In the genomic region with DNA sequence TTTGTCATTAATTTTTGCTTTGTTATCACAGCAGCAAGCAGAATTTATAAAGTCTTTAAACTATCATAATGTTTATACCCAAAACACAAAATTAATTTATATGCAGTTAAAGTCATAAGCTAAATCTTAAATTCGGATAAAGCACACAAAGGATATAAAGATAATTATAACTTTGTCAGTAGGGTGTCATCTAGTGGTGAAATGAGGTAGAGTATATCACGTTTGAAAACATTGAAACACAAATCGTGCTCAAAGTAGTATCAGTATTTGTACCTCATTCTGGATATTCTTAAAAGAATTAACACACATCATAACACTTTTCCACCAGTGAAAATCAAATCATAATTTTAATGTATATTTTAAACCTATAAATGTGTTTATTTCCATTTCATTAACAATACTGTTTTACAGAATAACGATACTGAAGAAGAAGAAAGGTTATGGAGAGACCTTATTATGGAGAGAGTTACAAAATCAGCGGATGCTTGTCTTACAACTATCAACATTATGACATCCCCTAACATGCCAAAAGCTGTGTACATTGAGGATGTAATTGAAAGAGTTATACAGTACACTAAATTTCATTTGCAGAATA, we compare ENCODE assay signal across 8 cellular contexts.
DNase-seq lines count a peak whose midpoint lies in the region; FAIRE-seq and TF ChIP-seq lines count a peak whose summit lies in the region.

No MANE protein-coding gene starts in this region.

- H3K9me3 ChIP-seq in astrocyte (ENCODE audit: insufficient read depth, low read depth, low read length) = no peaks in the 10 kb centered on the region

- H3K27ac Mint-ChIP-seq in astrocyte (ENCODE audit: unreplicated experiment) = no peak overlapping the region

- H3K4me1 ChIP-seq in astrocyte (ENCODE audit: insufficient read depth, low read length) = no peaks in the 10 kb centered on the region

- H2AFZ ChIP-seq in astrocyte (ENCODE audit: low read depth, low read length) = no peak overlapping the region

- no peak overlapping the region for H3K4me2 ChIP-seq in astrocyte (ENCODE audit: low read length)

- DNase-seq in NCI-H1436 (lab: John Stamatoyannopoulos, UW) (peak; percentile 2), NCI-H1436 treated with DMSO at 0.1 percent for 48 hours (lab: John Stamatoyannopoulos, UW) (no peak), LHCN-M2 (ENCODE audit: low read depth) (peak; percentile 37), astrocyte (ENCODE audit: low read depth) (peak; percentile 6), kidney tubule cell (ENCODE audit: low spot score) (peak; percentile 33), ureter (ENCODE audit: low spot score) (no peak), retina (no peak)
- no peak for DNase-seq in activated CD4-positive, alpha-beta T cell treated with anti-CD3 and anti-CD28 coated beads for 4 hours

- H3K36me3 Mint-ChIP-seq in astrocyte (ENCODE audit: low read depth, unreplicated experiment) = no peaks in the 10 kb centered on the region

- no peaks in the 10 kb centered on the region for H3K9me3 Mint-ChIP-seq in astrocyte (ENCODE audit: unreplicated experiment)

- no peak overlapping the region for H3K9ac ChIP-seq in astrocyte (ENCODE audit: low read length)

- no peaks in the 10 kb centered on the region for H3K27me3 Mint-ChIP-seq in astrocyte (ENCODE audit: low read depth, unreplicated experiment)

- peaks cover 23% of the 10 kb centered on the region for H3K36me3 ChIP-seq in astrocyte (ENCODE audit: insufficient read depth, low read length)

- no peak overlapping the region for H3K4me3 ChIP-seq in astrocyte (ENCODE audit: insufficient read depth, low read depth, low read length)

- H4K20me1 ChIP-seq in astrocyte (ENCODE audit: insufficient read depth, low read length) = no peaks in the 10 kb centered on the region

- H3K27me3 ChIP-seq in astrocyte (ENCODE audit: insufficient read depth, low read length) = no peaks in the 10 kb centered on the region

- H3K4me3 Mint-ChIP-seq in astrocyte (ENCODE audit: unreplicated experiment) = no peak overlapping the region

- H3K4me1 Mint-ChIP-seq in astrocyte (ENCODE audit: low read depth, unreplicated experiment) = no peaks in the 10 kb centered on the region

- no peak for FAIRE-seq in astrocyte (lab: Jason Lieb, UNC)

- peak; percentile 53 for TF ChIP-seq CTCF in astrocyte (IDR thresholded peaks at IDR 0.05; ENCODE audit: insufficient read depth, low read depth, low read length)

- no peaks in the 10 kb centered on the region for H3K79me2 ChIP-seq in astrocyte (ENCODE audit: insufficient read depth, low read length)

- no peak overlapping the region for H3K27ac ChIP-seq in astrocyte (ENCODE audit: low read depth, low read length)

Comparison
In these comparisons a context has a peak if more than half of its experiments do, and no peak if none do; other contexts are left out.
1. DNase-seq: peak in NCI-H1436 (single experiment), LHCN-M2 (single experiment), astrocyte (single experiment) and kidney tubule cell (single experiment); none in NCI-H1436 treated with DMSO at 0.1 percent for 48 hours (single experiment), ureter (single experiment), activated CD4-positive, alpha-beta T cell treated with anti-CD3 and anti-CD28 coated beads for 4 hours (0 of 2) and retina (single experiment).